Comparison of ENCODE assay signal across 8 cellular contexts in genomic region chr11:114400974-114401223, GRCh38. TPM values are rescaled to one million over a fixed set of nuclear protein-coding genes. Genes with fewer than 3 reads are reported as not detected.
DNase-seq lines count a peak whose midpoint lies in the region; ATAC-seq and TF ChIP-seq lines count a peak whose summit lies in the region.

No MANE protein-coding gene starts in this region.

- H3K4me1 Mint-ChIP-seq in mesothelial cell of epicardium = peaks cover 40% of the 10 kb centered on the region

- no peaks in the 10 kb centered on the region for H3K9me3 ChIP-seq in heart right ventricle
- no peaks in the 10 kb centered on the region for H3K9me3 ChIP-seq in mammary epithelial cell (replicated peaks; ENCODE audit: insufficient read depth, low read length)
- no peaks in the 10 kb centered on the region for H3K9me3 ChIP-seq in vagina

- H3K9me3 Mint-ChIP-seq in mesothelial cell of epicardium = no peaks in the 10 kb centered on the region

- WGBS in heart right ventricle, 2 donors = 1% methylated on average over 3 of the region's 3 CpGs
- WGBS in mammary epithelial cell (ENCODE audit: low coverage, missing lambda C conversion rate) = 0% methylated on average over 3 of the region's 3 CpGs

- H3K4me1 ChIP-seq in heart right ventricle (peaks cover 0 to 75% (median 63%) of the 10 kb centered on the region in 9 donors), mammary epithelial cell (ENCODE audit: insufficient read depth, low read length) (peaks cover 4% of the 10 kb centered on the region), vagina (peaks cover 59% of the 10 kb centered on the region)

- H3K27me3 ChIP-seq in heart right ventricle (no peaks in the 10 kb centered on the region), mammary epithelial cell (ENCODE audit: insufficient read depth, low read length) (no peaks in the 10 kb centered on the region), vagina (no peaks in the 10 kb centered on the region)

- peaks cover 0 to 35% (median 0%) of the 10 kb centered on the region in 9 donors for H3K36me3 ChIP-seq in heart right ventricle
- peaks cover 10% of the 10 kb centered on the region for H3K36me3 ChIP-seq in mammary epithelial cell (ENCODE audit: insufficient read depth, low read length)
- H3K36me3 ChIP-seq in vagina = peaks cover 0 to 10% of the 10 kb centered on the region in 2 donors

- peaks cover 68% of the 10 kb centered on the region for H3K79me2 ChIP-seq in mammary epithelial cell (ENCODE audit: insufficient read depth, low read length)

- TF ChIP-seq POLR2A in vagina (IDR thresholded peaks at IDR 0.05) = no peak

- peak overlapping the region; percentile 80 for H2AFZ ChIP-seq in mammary epithelial cell (ENCODE audit: low read depth, low read length)

- intact Hi-C loops in heart right ventricle (cut with DNase I) = loop anchor here in 8 of 10 donors (5.0 to 10.0 kb wide), 7 partner anchors 36 to 119 kb away; partner anchors contain the start of genes REXO2 (in 4 of the 8) and NNMT (in 1 of the 8)
- intact Hi-C loops in left cardiac atrium (cut with DNase I) = loop anchor here in 1 of 2 donors (2.0 to 10.0 kb wide), 2 partner anchors 40 to 116 kb away; no protein-coding TSS in a partner anchor
- intact Hi-C loops in mammary epithelial cell (cut with micrococcal nuclease) = loop anchor here (1.0 to 5.0 kb wide), 4 partner anchors 15 to 239 kb away; partner anchors contain the start of gene REXO2
- intact Hi-C loops in vagina (cut with DNase I) = no loop called here

- BruUV-seq in mammary epithelial cell (replicated peaks; lab: Mats Ljungman, UMichigan) = TSS peak; percentile 54

- in situ Hi-C loops in mammary epithelial cell (cut with MboI; ENCODE audit: low sequenced_read_pairs in 2 of 2) (loop anchor here (5.0 to 25.0 kb wide), 3 partner anchors 36 to 114 kb away; partner anchors contain the start of genes NNMT (in 1 of the 2) and REXO2 (in 1 of the 2)), GM13976 (cut with MboI; ENCODE audit: low sequenced_read_pairs, unreplicated experiment) (no loop called here)

- H3K27me3 Mint-ChIP-seq in mesothelial cell of epicardium (ENCODE audit: low read depth) = no peaks in the 10 kb centered on the region

- TF ChIP-seq CTCF in heart right ventricle (IDR thresholded peaks at IDR 0.05) (no peak), mammary epithelial cell (conservative IDR thresholded peaks at IDR 0.05 in 1 of 2, IDR thresholded peaks at IDR 0.05 in 1 of 2; ENCODE audit: extremely low read depth in 1 of 2, insufficient read depth in 1 of 2, low read depth in 1 of 2, low read length in 2 of 2) (no peak), mesothelial cell of epicardium (IDR thresholded peaks at IDR 0.05; ENCODE audit: unreplicated experiment) (no peak), vagina (IDR thresholded peaks at IDR 0.05) (no peak), GM13976 (IDR thresholded peaks at IDR 0.05; ENCODE audit: borderline replicate concordance, control extremely low read depth, extremely low read depth, insufficient read depth, missing control alignments) (no peak)

- DNase-seq in heart right ventricle (no peak), left cardiac atrium (no peak), mammary epithelial cell (no peak), mesothelial cell of epicardium (ENCODE audit: low spot score in 2 of 2, unreplicated experiment in 2 of 2) (no peak), vagina (ENCODE audit: extremely low spot score in 2 of 2) (no peak), T1000 (lab: John Stamatoyannopoulos, UW) (no peak), GM13976 (ENCODE audit: low spot score) (no peak), NCI-H2029 (lab: John Stamatoyannopoulos, UW) (no peak)

- CTCF ChIA-PET in mammary epithelial cell (lab: Charles Lee; ENCODE audit: low non-redundant PET) = no interaction called here

- H3K4me3 ChIP-seq in heart right ventricle (peak overlapping the region; percentile 66 to 89 (median 76)), mammary epithelial cell (replicated peaks in 1 of 3; ENCODE audit: insufficient read depth in 1 of 3, low read depth in 2 of 3, low read length in 3 of 3) (peak overlapping the region; percentile 77 to 91 (median 89)), vagina (peak overlapping the region; percentile 64 to 75)

- peaks cover 16% of the 10 kb centered on the region for H3K36me3 Mint-ChIP-seq in mesothelial cell of epicardium

- H3K4me3 Mint-ChIP-seq in mesothelial cell of epicardium = peak overlapping the region; percentile 99

- peak overlapping the region; percentile 92 for H3K4me2 ChIP-seq in mammary epithelial cell (ENCODE audit: insufficient read depth, low read depth, low read length)

- H4K20me1 ChIP-seq in mammary epithelial cell (ENCODE audit: insufficient read depth, low read length) = no peaks in the 10 kb centered on the region

- ATAC-seq in heart right ventricle = no peak
- ATAC-seq in left cardiac atrium = no peak

- H3K27ac ChIP-seq in heart right ventricle (peak overlapping the region; percentile 93 to 100 (median 98)), mammary epithelial cell (ENCODE audit: insufficient read depth, low read depth, low read length) (peak overlapping the region; percentile 99), vagina (peak overlapping the region; percentile 98)

- peak overlapping the region; percentile 100 for H3K9ac ChIP-seq in mammary epithelial cell (ENCODE audit: insufficient read depth, low read length)

- dilution Hi-C loops in mammary epithelial cell (cut with HindIII; ENCODE audit: low sequenced_read_pairs) = no loop called here

- H3K27ac Mint-ChIP-seq in mesothelial cell of epicardium = peak overlapping the region; percentile 100

RNA-seq across cellular contexts. Expression of gene RBM7, which starts 0.4 kb away (rescaled TPM):
- total RNA-seq in heart right ventricle = 10 to 100 TPM; 16.8 to 29.3 (median 21.3) TPM
- polyA plus RNA-seq in heart right ventricle = 1 to 10 TPM; 3.9 to 7.9 TPM
- 10 to 100 TPM; 19.1 to 24.4 TPM for total RNA-seq in left cardiac atrium
- 10 to 100 TPM; 37.5 to 42.8 TPM for total RNA-seq in mammary epithelial cell
- polyA plus RNA-seq in mammary epithelial cell = 20.3 TPM
- polyA minus RNA-seq in mammary epithelial cell = 4.3 TPM
- 30.4 to 38.2 TPM (median 35.7 TPM) in 3 replicates for total RNA-seq in mesothelial cell of epicardium
- 24.8 TPM for total RNA-seq in vagina

RNA-seq across cellular contexts. Expression of gene C11orf71, which starts 0.6 kb away (rescaled TPM):
- total RNA-seq in heart right ventricle (10 to 100 TPM in 7 of 10 donors, 1 to 10 TPM in 3; 7.1 to 14.4 (median 10.9) TPM), left cardiac atrium (1 to 10 TPM; 5.6 to 9.9 TPM), mammary epithelial cell (1 to 10 TPM; 1.2 to 2.0 TPM), mesothelial cell of epicardium (7.1 to 8.8 TPM (median 8.1 TPM) in 3 replicates), vagina (2.7 TPM)
- polyA plus RNA-seq in heart right ventricle (10 to 100 TPM in 1 of 2 donors, 1 to 10 TPM in 1; 3.7 to 10.5 TPM), mammary epithelial cell (1.5 TPM)
- polyA minus RNA-seq in mammary epithelial cell = 4.6 TPM

RNA-seq across cellular contexts. Expression of gene REXO2, which starts 38.4 kb away (rescaled TPM):
- total RNA-seq in heart right ventricle (100 to 1,000 TPM; 140 to 204 (median 174) TPM), left cardiac atrium (100 to 1,000 TPM in 1 of 2 donors, 10 to 100 TPM in 1; 92.7 to 112 TPM), mammary epithelial cell (100 to 1,000 TPM; 119 to 180 TPM), mesothelial cell of epicardium (71.4 to 83.5 TPM (median 77.2 TPM) in 3 replicates), vagina (146 TPM)
- polyA plus RNA-seq in heart right ventricle (100 to 1,000 TPM in 1 of 2 donors, 10 to 100 TPM in 1; 85.4 to 142 TPM), mammary epithelial cell (234 TPM)
- polyA minus RNA-seq in mammary epithelial cell = 82.8 TPM
